Comparison of ENCODE assay signal across 22 cellular contexts in the genomic region with DNA sequence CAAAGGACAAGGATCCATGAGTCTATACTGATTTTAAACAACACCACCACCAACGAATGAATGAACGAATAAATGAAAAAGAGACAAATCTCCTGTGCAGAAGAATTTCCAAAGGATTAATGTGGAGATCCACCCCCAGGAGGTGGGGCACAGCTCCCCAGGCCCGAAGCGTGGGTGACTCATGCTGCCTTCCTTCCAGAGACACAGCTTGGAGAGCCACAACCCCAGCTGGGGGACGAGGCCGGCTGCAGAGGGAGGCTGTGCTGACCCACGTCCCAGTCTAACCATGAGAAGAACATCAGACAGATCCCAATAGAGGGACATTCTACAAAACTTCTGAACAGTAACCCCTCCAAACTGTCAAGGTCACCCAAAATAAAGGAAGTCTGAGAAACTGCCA.
DNase-seq lines count a peak whose midpoint lies in the region; ATAC-seq and TF ChIP-seq lines count a peak whose summit lies in the region.
"Had no signal": no experiment of that assay in that cellular context is flagged by ENCODE, and none has a peak within 500 bp of the region (broad histone marks: within the 10 kb centered on the region; RNA-seq: fewer than 3 reads in every experiment).

No MANE protein-coding gene starts in this region.

- no peak overlapping the region for H3K27ac ChIP-seq in right cardiac atrium (ENCODE audit: low read length)
- H3K27ac ChIP-seq in esophagus muscularis mucosa (replicated peaks in 1 of 4) = no peak overlapping the region
- H3K27ac ChIP-seq in foreskin keratinocyte = no peak overlapping the region
- H3K27ac ChIP-seq in WERI-Rb-1 = no peak overlapping the region
- H3K27ac ChIP-seq: 22Rv1, BLaER1, C4-2B had no signal

- TF ChIP-seq CTCF in esophagus muscularis mucosa (IDR thresholded peaks at IDR 0.05) (no peak), foreskin keratinocyte (conservative IDR thresholded peaks at IDR 0.05) (no peak), WERI-Rb-1 (IDR thresholded peaks at IDR 0.05; ENCODE audit: low read depth, low read length) (no peak)

- no peaks in the 10 kb centered on the region for H3K4me1 ChIP-seq in right cardiac atrium (ENCODE audit: control insufficient read depth, insufficient read depth, low read length)
- H3K4me1 ChIP-seq in esophagus muscularis mucosa = no peaks in the 10 kb centered on the region
- no peaks in the 10 kb centered on the region for H3K4me1 ChIP-seq in foreskin keratinocyte
- H3K4me1 ChIP-seq: BLaER1, Caco-2, HAP-1 had no signal

- intact Hi-C loops in Right ventricle myocardium superior (cut with DNase I) (no loop called here), right cardiac atrium (cut with DNase I) (no loop called here), left ventricle myocardium superior (cut with micrococcal nuclease) (no loop called here), cardiac septum (cut with DNase I) (no loop called here), esophagus muscularis mucosa (cut with DNase I) (no loop called here)

- no peak for TF ChIP-seq EP300 in esophagus muscularis mucosa (IDR thresholded peaks at IDR 0.05)

- 56% methylated on average over 7 of the region's 7 CpGs for WGBS in right cardiac atrium
- 77% methylated on average over 7 of the region's 7 CpGs for WGBS in esophagus muscularis mucosa

- no peaks in the 10 kb centered on the region for H3K9me3 ChIP-seq in right cardiac atrium (ENCODE audit: control insufficient read depth, low read length)
- H3K9me3 ChIP-seq in esophagus muscularis mucosa = no peaks in the 10 kb centered on the region
- H3K9me3 ChIP-seq in WERI-Rb-1 (ENCODE audit: severe bottlenecking) = no peaks in the 10 kb centered on the region
- H3K9me3 ChIP-seq: BLaER1, Caco-2, HAP-1 had no signal

- DNase-seq in Right ventricle myocardium superior (no peak), right cardiac atrium (no peak), left ventricle myocardium superior (peak; percentile 39), cardiac septum (ENCODE audit: low spot score) (no peak), esophagus muscularis mucosa (ENCODE audit: extremely low spot score) (peak; percentile 74), foreskin keratinocyte (no peak), NCI-H526 (lab: John Stamatoyannopoulos, UW) (no peak), WERI-Rb-1 (no peak)
- DNase-seq: Caco-2; CD4-positive, CD25-positive, alpha-beta regulatory T cell; CD8-positive, alpha-beta T cell; DMS153; DND-41; EL; GDM1; HFFc6 had no signal

- H3K36me3 ChIP-seq in esophagus muscularis mucosa = no peaks in the 10 kb centered on the region
- H3K36me3 ChIP-seq in WERI-Rb-1 = no peaks in the 10 kb centered on the region
- H3K36me3 ChIP-seq: BLaER1, HAP-1 had no signal

- no peaks in the 10 kb centered on the region for H3K27me3 ChIP-seq in right cardiac atrium (ENCODE audit: control insufficient read depth, insufficient read depth)
- peaks cover 0 to 19% (median 0%) of the 10 kb centered on the region in 4 donors for H3K27me3 ChIP-seq in esophagus muscularis mucosa
- H3K27me3 ChIP-seq in foreskin keratinocyte = no peaks in the 10 kb centered on the region
- H3K27me3 ChIP-seq in WERI-Rb-1 (ENCODE audit: insufficient read depth, low read depth, severe bottlenecking) = no peaks in the 10 kb centered on the region
- H3K27me3 ChIP-seq: BLaER1 had no signal

- TF ChIP-seq POLR2A in esophagus muscularis mucosa (IDR thresholded peaks at IDR 0.05; ENCODE audit: low read depth) = no peak

- H3K4me3 ChIP-seq in right cardiac atrium (ENCODE audit: low read length) (no peak overlapping the region), esophagus muscularis mucosa (no peak overlapping the region), WERI-Rb-1 (ENCODE audit: low read depth, low read length) (no peak overlapping the region)
- H3K4me3 ChIP-seq: BLaER1, GM12878, GM23338, HAP-1 had no signal

- peak; percentile 45 for ATAC-seq in Right ventricle myocardium superior (ENCODE audit: poor library complexity)
- ATAC-seq in right cardiac atrium = no peak
- peak; percentile 71 for ATAC-seq in left ventricle myocardium superior
- no peak for ATAC-seq in foreskin keratinocyte
- ATAC-seq: CD8-positive, alpha-beta T cell; GM12878; GM23338 had no signal

Comparison
In these comparisons a context has a peak if more than half of its experiments do, and no peak if none do; other contexts are left out.
1. ATAC-seq: peak in Right ventricle myocardium superior (single experiment) and left ventricle myocardium superior (single experiment); none in right cardiac atrium (0 of 2) and foreskin keratinocyte (single experiment).
2. DNase-seq: peak in left ventricle myocardium superior (single experiment) and esophagus muscularis mucosa (single experiment); none in Right ventricle myocardium superior (single experiment), right cardiac atrium (0 of 3), cardiac septum (single experiment), foreskin keratinocyte (0 of 2), NCI-H526 (0 of 2) and WERI-Rb-1 (single experiment).